31 cellular contexts compared by ENCODE assay signal in the genomic region with DNA sequence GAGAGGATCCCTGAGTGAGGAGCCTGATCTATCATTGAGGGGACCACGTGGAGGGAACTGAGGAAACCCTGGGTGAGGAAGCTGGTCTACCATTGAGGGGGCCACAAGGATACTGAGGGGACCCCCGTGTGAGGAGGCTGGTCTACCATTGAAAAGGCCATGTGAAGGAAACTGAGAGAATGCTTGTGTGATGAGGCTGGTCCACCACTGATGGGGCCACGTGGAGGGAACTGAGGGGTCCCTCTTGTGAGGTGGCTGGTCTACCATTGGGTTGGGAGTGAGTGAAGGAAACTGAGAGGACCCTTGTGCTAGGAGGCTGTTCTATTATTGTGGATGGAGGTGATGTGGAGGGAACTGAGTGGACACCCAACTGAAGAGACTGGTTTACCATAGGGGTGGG.
DNase-seq lines count a peak whose midpoint lies in the region; ATAC-seq, FAIRE-seq and TF ChIP-seq lines count a peak whose summit lies in the region.
"Had no signal": no experiment of that assay in that cellular context is flagged by ENCODE, and none has a peak within 500 bp of the region (broad histone marks: within the 10 kb centered on the region; RNA-seq: fewer than 3 reads in every experiment).

No MANE protein-coding gene starts in this region.

- no peak overlapping the region for H3K9ac ChIP-seq in kidney (ENCODE audit: low read length in 2 of 2)
- H3K9ac ChIP-seq: neural progenitor cell had no signal

- H3K27me3 ChIP-seq in A673 (replicated peaks; ENCODE audit: insufficient read depth, low read depth, low read length, poor library complexity), result no peaks in the 10 kb centered on the region
- H3K27me3 ChIP-seq: BE2C, brain microvascular endothelial cell, hepatocyte, neural progenitor cell, tibial artery had no signal

- ATAC-seq in activated B cell treated with CpG ODN at 0.5 μM for 24 hours (ENCODE audit: low read depth), result no peak
- no peak for ATAC-seq in GM18498 (IDR thresholded peaks at IDR 0.05; ENCODE audit: unreplicated experiment)
- no peak for ATAC-seq in GM21786 (IDR thresholded peaks at IDR 0.05; ENCODE audit: unreplicated experiment)
- ATAC-seq: left colon, right cardiac atrium had no signal

- no peak overlapping the region for H3K4me3 ChIP-seq in kidney (ENCODE audit: low read length in 2 of 2)
- no peak overlapping the region for H3K4me3 ChIP-seq in A673 (ENCODE audit: low read depth, low read length, poor library complexity, severe bottlenecking)
- H3K4me3 ChIP-seq: HAP-1, hepatocyte, neural progenitor cell, SK-N-MC, tibial artery had no signal

- H3K27ac Mint-ChIP-seq in activated naive CD4-positive, alpha-beta T cell treated with anti-CD3 and anti-CD28 coated beads, Interleukin-2, amount 10 ng/mL, durations not matched to agents 7 days and 5 days, result no peak overlapping the region
- no peak overlapping the region for H3K27ac Mint-ChIP-seq in activated naive CD4-positive, alpha-beta T cell treated with anti-CD3 and anti-CD28 coated beads for 36 hours
- no peak overlapping the region for H3K27ac Mint-ChIP-seq in activated B cell treated with CpG ODN at 0.5 μM for 24 hours
- H3K27ac Mint-ChIP-seq: memory B cell, neural progenitor cell had no signal

- H3K27ac ChIP-seq in kidney (ENCODE audit: low read depth in 2 of 2, low read length in 2 of 2), result no peak overlapping the region
- H3K27ac ChIP-seq in A673 (ENCODE audit: low read depth, low read length, poor library complexity, severe bottlenecking), result no peak overlapping the region
- H3K27ac ChIP-seq: brain microvascular endothelial cell, hepatocyte, neural progenitor cell, SK-N-MC, tibial artery had no signal

- no peaks in the 10 kb centered on the region for H3K4me1 ChIP-seq in kidney (ENCODE audit: control insufficient read depth in 1 of 2, insufficient read depth in 1 of 2, low read depth in 1 of 2, low read length in 2 of 2)
- H3K4me1 ChIP-seq in A673 (ENCODE audit: insufficient read depth, low read length, poor library complexity, severe bottlenecking), result no peaks in the 10 kb centered on the region
- H3K4me1 ChIP-seq: BE2C, HAP-1, neural progenitor cell, tibial artery had no signal

- H3K36me3 ChIP-seq in kidney (ENCODE audit: control insufficient read depth in 1 of 2, insufficient read depth in 2 of 2, low read length in 2 of 2), result no peaks in the 10 kb centered on the region
- no peaks in the 10 kb centered on the region for H3K36me3 ChIP-seq in A673 (ENCODE audit: insufficient read depth, low read length, poor library complexity, severe bottlenecking)
- H3K36me3 ChIP-seq: BE2C, brain microvascular endothelial cell, HAP-1, neural progenitor cell, tibial artery had no signal

- TF ChIP-seq CTCF in activated B cell treated with CpG ODN at 0.5 μM for 24 hours (IDR thresholded peaks at IDR 0.05), result no peak
- no peak for TF ChIP-seq CTCF in kidney (IDR thresholded peaks at IDR 0.05; ENCODE audit: borderline replicate concordance, extremely low read depth, insufficient read depth)
- no peak for TF ChIP-seq CTCF in A673 (conservative IDR thresholded peaks at IDR 0.05; ENCODE audit: low read depth, low read length)

- peak; percentile 10 for DNase-seq in activated naive CD4-positive, alpha-beta T cell treated with anti-CD3 and anti-CD28 coated beads, Interleukin-2, amount 10 ng/mL, durations not matched to agents 7 days and 5 days
- no peak for DNase-seq in activated naive CD4-positive, alpha-beta T cell treated with anti-CD3 and anti-CD28 coated beads for 36 hours
- DNase-seq in activated B cell treated with CpG ODN at 0.5 μM for 24 hours (peak; percentile 10), kidney (peak; percentile 15), A673 (ENCODE audit: low spot score) (no peak)
- DNase-seq in stimulated activated CD8-positive, alpha-beta memory T cell treated with anti-CD3 and anti-CD28 coated beads, Interleukin-4, amount 100 ng/mL, for 48 hours, result peak; percentile 6
- DNase-seq: activated CD4-positive, CD25-positive, alpha-beta regulatory T cell; amniotic stem cell; BE2C; brain microvascular endothelial cell; EL; left colon; MM.1S; NCI-H1417 treated with DMSO at 0.1 percent for 48 hours; NCI-H2081 treated with DMSO at 0.1 percent for 48 hours; NCI-H2227 treated with DMSO at 0.1 percent for 48 hours; NCI-H526; OCI-M1; right cardiac atrium; stimulated activated CD4-positive, alpha-beta T cell treated with anti-CD3 and anti-CD28 coated beads, Interleukin-12 subunit alpha, Interleukin-12 subunit beta, amount 100 ng/mL, for 4 hours; stimulated activated CD4-positive, alpha-beta T cell treated with anti-CD3 and anti-CD28 coated beads, Interleukin-2, amount 100 ng/mL, for 48 hours; T-helper 1 cell had no signal

- FAIRE-seq in kidney (lab: Jason Lieb, UNC), result no peak
- FAIRE-seq: GM18507 had no signal

- BruUV-seq in A673 (replicated peaks; lab: Mats Ljungman, UMichigan), result no TSS peak

- H3K4me1 Mint-ChIP-seq in activated naive CD4-positive, alpha-beta T cell treated with anti-CD3 and anti-CD28 coated beads, Interleukin-2, amount 10 ng/mL, durations not matched to agents 7 days and 5 days, result no peaks in the 10 kb centered on the region
- H3K4me1 Mint-ChIP-seq in activated naive CD4-positive, alpha-beta T cell treated with anti-CD3 and anti-CD28 coated beads for 36 hours (ENCODE audit: low read depth), result no peaks in the 10 kb centered on the region
- no peaks in the 10 kb centered on the region for H3K4me1 Mint-ChIP-seq in activated B cell treated with CpG ODN at 0.5 μM for 24 hours
- H3K4me1 Mint-ChIP-seq: memory B cell, neural progenitor cell had no signal

- H3K27me3 Mint-ChIP-seq in activated naive CD4-positive, alpha-beta T cell treated with anti-CD3 and anti-CD28 coated beads, Interleukin-2, amount 10 ng/mL, durations not matched to agents 7 days and 5 days, result no peaks in the 10 kb centered on the region
- H3K27me3 Mint-ChIP-seq in activated naive CD4-positive, alpha-beta T cell treated with anti-CD3 and anti-CD28 coated beads for 36 hours (ENCODE audit: low read depth), result peaks cover 4% of the 10 kb centered on the region
- peaks cover 15% of the 10 kb centered on the region for H3K27me3 Mint-ChIP-seq in activated B cell treated with CpG ODN at 0.5 μM for 24 hours

- H3K9me3 ChIP-seq in kidney (ENCODE audit: control insufficient read depth in 1 of 2, low read length in 2 of 2) (peaks cover 0 to 8% of the 10 kb centered on the region in 2 donors), A673 (ENCODE audit: low read depth, low read length, poor library complexity, severe bottlenecking) (no peaks in the 10 kb centered on the region)
- H3K9me3 ChIP-seq: BE2C, HAP-1, tibial artery had no signal

- H3K9me3 Mint-ChIP-seq in activated naive CD4-positive, alpha-beta T cell treated with anti-CD3 and anti-CD28 coated beads, Interleukin-2, amount 10 ng/mL, durations not matched to agents 7 days and 5 days, result peaks cover 41% of the 10 kb centered on the region
- peaks cover 32% of the 10 kb centered on the region for H3K9me3 Mint-ChIP-seq in activated naive CD4-positive, alpha-beta T cell treated with anti-CD3 and anti-CD28 coated beads for 36 hours
- H3K9me3 Mint-ChIP-seq in activated B cell treated with CpG ODN at 0.5 μM for 24 hours, result peaks cover 64% of the 10 kb centered on the region

- POLR2A ChIA-PET in activated B cell treated with CpG ODN at 0.5 μM for 24 hours (lab: Charles Lee), result no interaction called here
- POLR2A ChIA-PET in A673 (lab: Charles Lee; ENCODE audit: low non-redundant PET), result no interaction called here

- CTCF ChIA-PET in activated naive CD4-positive, alpha-beta T cell treated with anti-CD3 and anti-CD28 coated beads, Interleukin-2, amount 10 ng/mL, durations not matched to agents 7 days and 5 days (lab: Charles Lee), result no interaction called here
- CTCF ChIA-PET in activated naive CD4-positive, alpha-beta T cell treated with anti-CD3 and anti-CD28 coated beads for 36 hours (lab: Charles Lee), result no interaction called here
- CTCF ChIA-PET in activated B cell treated with CpG ODN at 0.5 μM for 24 hours (lab: Charles Lee), result no interaction called here
- CTCF ChIA-PET in A673 (lab: Charles Lee), result no interaction called here

- intact Hi-C loops in activated naive CD4-positive, alpha-beta T cell treated with anti-CD3 and anti-CD28 coated beads for 36 hours (cut with micrococcal nuclease), result no loop called here
- intact Hi-C loops in activated B cell treated with CpG ODN at 0.5 μM for 24 hours (cut with micrococcal nuclease) (no loop called here), kidney (cut with DNase I) (no loop called here), A673 (cut with micrococcal nuclease; ENCODE audit: unreplicated experiment) (no loop called here)

- no peaks in the 10 kb centered on the region for H3K36me3 Mint-ChIP-seq in activated naive CD4-positive, alpha-beta T cell treated with anti-CD3 and anti-CD28 coated beads, Interleukin-2, amount 10 ng/mL, durations not matched to agents 7 days and 5 days
- H3K36me3 Mint-ChIP-seq in activated naive CD4-positive, alpha-beta T cell treated with anti-CD3 and anti-CD28 coated beads for 36 hours (ENCODE audit: low read depth), result no peaks in the 10 kb centered on the region
- H3K36me3 Mint-ChIP-seq in activated B cell treated with CpG ODN at 0.5 μM for 24 hours (ENCODE audit: low read depth), result no peaks in the 10 kb centered on the region
- H3K36me3 Mint-ChIP-seq: neural progenitor cell had no signal

- H3K4me3 Mint-ChIP-seq in activated naive CD4-positive, alpha-beta T cell treated with anti-CD3 and anti-CD28 coated beads, Interleukin-2, amount 10 ng/mL, durations not matched to agents 7 days and 5 days, result no peak overlapping the region
- H3K4me3 Mint-ChIP-seq in activated naive CD4-positive, alpha-beta T cell treated with anti-CD3 and anti-CD28 coated beads for 36 hours, result no peak overlapping the region
- no peak overlapping the region for H3K4me3 Mint-ChIP-seq in activated B cell treated with CpG ODN at 0.5 μM for 24 hours
- H3K4me3 Mint-ChIP-seq: memory B cell, neural progenitor cell had no signal

Comparison
In these comparisons a context has a peak if more than half of its experiments do, and no peak if none do; other contexts are left out.
1. DNase-seq: peak in activated naive CD4-positive, alpha-beta T cell treated with anti-CD3 and anti-CD28 coated beads, Interleukin-2, amount 10 ng/mL, durations not matched to agents 7 days and 5 days (single experiment), activated B cell treated with CpG ODN at 0.5 μM for 24 hours (single experiment), kidney (single experiment) and stimulated activated CD8-positive, alpha-beta memory T cell treated with anti-CD3 and anti-CD28 coated beads, Interleukin-4, amount 100 ng/mL, for 48 hours (single experiment); none in activated naive CD4-positive, alpha-beta T cell treated with anti-CD3 and anti-CD28 coated beads for 36 hours (single experiment) and A673 (single experiment).